18 cellular contexts compared by ENCODE assay signal in the genomic region with DNA sequence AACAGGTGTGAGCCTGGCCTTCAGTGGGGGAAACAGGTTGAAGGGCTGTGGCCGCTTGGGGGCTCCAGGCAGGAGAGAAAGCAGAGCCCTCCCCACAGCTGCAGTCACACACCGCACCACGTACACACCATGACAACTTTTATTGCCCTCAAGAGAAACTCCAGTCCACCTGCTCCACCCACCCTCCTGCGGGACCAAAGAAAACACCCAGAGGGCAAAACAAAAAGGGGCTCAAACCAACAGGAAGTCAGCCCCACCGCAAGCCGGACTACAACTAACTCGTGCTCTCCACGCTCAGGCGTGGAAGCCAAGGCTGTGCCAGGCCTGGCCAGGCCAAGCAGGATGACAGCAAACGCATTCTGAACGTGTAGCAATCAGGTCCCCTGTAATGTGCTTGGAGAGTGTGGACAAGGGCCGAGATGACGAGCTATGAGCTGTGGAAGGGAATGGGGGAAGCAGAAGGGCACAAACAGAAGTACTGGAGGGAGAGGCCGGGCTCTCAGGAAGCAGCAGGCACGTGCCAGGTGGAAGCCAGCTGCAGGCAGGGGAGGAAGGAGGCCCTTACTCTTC. TPM values are rescaled to one million over a fixed set of nuclear protein-coding genes. Genes with fewer than 3 reads are reported as not detected.
DNase-seq lines count a peak whose midpoint lies in the region; ATAC-seq and TF ChIP-seq lines count a peak whose summit lies in the region.
"Had no signal": no experiment of that assay in that cellular context is flagged by ENCODE, and none has a peak within 500 bp of the region (broad histone marks: within the 10 kb centered on the region; RNA-seq: fewer than 3 reads in every experiment).

No MANE protein-coding gene starts in this region.

- intact Hi-C loops in head of caudate nucleus (cut with DNase I) = no loop called here

- H3K9me3 ChIP-seq in muscle layer of colon (ENCODE audit: low read length) = no peaks in the 10 kb centered on the region
- H3K9me3 ChIP-seq in tibial nerve = no peaks in the 10 kb centered on the region
- H3K9me3 ChIP-seq: HAP-1 had no signal

- peak overlapping the region; percentile 47 for H3K27ac ChIP-seq in RWPE1
- H3K27ac ChIP-seq in muscle layer of colon (ENCODE audit: low read depth, low read length) = peak overlapping the region; percentile 3
- H3K27ac ChIP-seq in tibial nerve = peak overlapping the region in 3 of 4 donors; percentile 24 to 45 (median 41)
- H3K27ac ChIP-seq: HL-60, parathyroid adenoma had no signal

- TF ChIP-seq CTCF in RWPE1 (conservative IDR thresholded peaks at IDR 0.05; ENCODE audit: low read depth) = no peak
- TF ChIP-seq CTCF in fibroblast of villous mesenchyme (IDR thresholded peaks at IDR 0.05; ENCODE audit: insufficient read depth, low read depth, low read length) = no peak
- no peak for TF ChIP-seq CTCF in tibial nerve (IDR thresholded peaks at IDR 0.05)

- TF ChIP-seq EP300 in tibial nerve (IDR thresholded peaks at IDR 0.05) = no peak

- no peak for TF ChIP-seq POLR2A in tibial nerve (IDR thresholded peaks at IDR 0.05)

- H3K27me3 ChIP-seq in muscle layer of colon (ENCODE audit: control insufficient read depth in 1 of 2, insufficient read depth in 2 of 2, low read length in 2 of 2) (no peaks in the 10 kb centered on the region), tibial nerve (no peaks in the 10 kb centered on the region)

- H3K36me3 ChIP-seq in muscle layer of colon (ENCODE audit: insufficient read depth, low read length) (no peaks in the 10 kb centered on the region), tibial nerve (peaks cover 0 to 40% (median 0%) of the 10 kb centered on the region in 3 donors)

- DNase-seq in RWPE1 (ENCODE audit: low spot score) = no peak
- DNase-seq in fibroblast of villous mesenchyme (ENCODE audit: low read depth) = peak; percentile 8
- no peak for DNase-seq in tibial nerve (ENCODE audit: low spot score in 2 of 2)
- no peak for DNase-seq in head of caudate nucleus
- DNase-seq: activated CD4-positive, alpha-beta T cell treated with anti-CD3 and anti-CD28 coated beads for 48 hours; activated CD8-positive, alpha-beta memory T cell treated with anti-CD3 and anti-CD28 coated beads, Interleukin-2, amount 50 U/mL, for 48 hours; amygdala; effector memory CD4-positive, alpha-beta T cell; IMR-90; NCI-H2227 treated with DMSO at 0.1 percent for 48 hours; stimulated activated naive CD4-positive, alpha-beta T cell had no signal

- ATAC-seq in GM19397 (IDR thresholded peaks at IDR 0.05; ENCODE audit: unreplicated experiment) (no peak), HG03280 (IDR thresholded peaks at IDR 0.05; ENCODE audit: unreplicated experiment) (no peak)

- peaks cover 8% of the 10 kb centered on the region for H3K4me1 ChIP-seq in muscle layer of colon (ENCODE audit: insufficient read depth, low read length)
- H3K4me1 ChIP-seq in tibial nerve = peaks cover 0 to 7% (median 0%) of the 10 kb centered on the region in 4 donors
- H3K4me1 ChIP-seq: HAP-1, parathyroid adenoma had no signal

- 65 to 79% methylated on average over 12 to 15 of the region's 15 CpGs for WGBS in tibial nerve, 2 donors

- POLR2A ChIA-PET in RWPE1 (lab: Yijun Ruan, JAX; ENCODE audit: low non-redundant PET) = no interaction called here

- no peak overlapping the region for H3K4me3 ChIP-seq in fibroblast of villous mesenchyme (ENCODE audit: low read depth, low read length)
- no peak overlapping the region for H3K4me3 ChIP-seq in muscle layer of colon (ENCODE audit: low read depth in 1 of 2, low read length in 2 of 2)
- H3K4me3 ChIP-seq in tibial nerve = no peak overlapping the region
- H3K4me3 ChIP-seq: HAP-1 had no signal

- H3K9ac ChIP-seq in muscle layer of colon (ENCODE audit: low read length) = no peak overlapping the region
- H3K9ac ChIP-seq: parathyroid adenoma had no signal

- CTCF ChIA-PET in RWPE1 (lab: Yijun Ruan, JAX) = no interaction called here

RNA-seq across cellular contexts. Expression of gene SLC6A8, which starts 12.7 kb away (rescaled TPM):
- total RNA-seq in fibroblast of villous mesenchyme (9.1 and 12.2 TPM in 2 replicates), tibial nerve (10 to 100 TPM; 14.4 to 26.7 (median 21.9) TPM)

RNA-seq across cellular contexts. Expression of gene BCAP31, which starts 23.7 kb away (rescaled TPM):
- total RNA-seq in fibroblast of villous mesenchyme (105 and 127 TPM in 2 replicates), tibial nerve (100 to 1,000 TPM in 3 of 4 donors, 10 to 100 TPM in 1; 99.0 to 126 (median 114) TPM)

RNA-seq across cellular contexts. Expression of gene ABCD1, which starts 24.2 kb away (rescaled TPM):
- 15.5 and 19.3 TPM in 2 replicates for total RNA-seq in fibroblast of villous mesenchyme
- 10 to 100 TPM; 13.0 to 36.6 (median 15.0) TPM for total RNA-seq in tibial nerve

RNA-seq across cellular contexts. Expression of gene PNCK, which starts 26.8 kb away (rescaled TPM):
- under 0.01 and 0.32 TPM in 2 replicates for total RNA-seq in fibroblast of villous mesenchyme
- total RNA-seq in tibial nerve = 1 to 10 TPM in 2 of 4 donors, under 1 TPM in 1, not detected in 1; 0.63 to 4.5 (median 3.6) TPM

RNA-seq across cellular contexts. Expression of gene DUSP9, which starts 53.5 kb away (rescaled TPM):
- under 0.01 TPM in 1 of 2 replicates, not detected in the other for total RNA-seq in fibroblast of villous mesenchyme
- total RNA-seq in tibial nerve = not detected
- total RNA-seq: myocyte had no signal
